In genomic region chr2:50318147-50318546, GRCh38 we compare ENCODE assay signal across 16 cellular contexts.
A peak's percentile ranks its signal among the peaks of the same experiment; 100 is the strongest.
DNase-seq lines count a peak whose midpoint lies in the region; ATAC-seq and TF ChIP-seq lines count a peak whose summit lies in the region.
"Had no signal": no experiment of that assay in that cellular context is flagged by ENCODE, and none has a peak within 500 bp of the region (broad histone marks: within the 10 kb centered on the region; RNA-seq: fewer than 3 reads in every experiment).

No MANE protein-coding gene starts in this region.

- no peak overlapping the region for H3K27ac ChIP-seq in SK-N-SH (ENCODE audit: low read depth in 2 of 2, low read length in 1 of 2)
- no peak overlapping the region for H3K27ac ChIP-seq in WERI-Rb-1
- H3K27ac ChIP-seq: BLaER1 had no signal

- WGBS in SK-N-SH (ENCODE audit: low lambda C conversion rate), result 48% methylated on average over 2 of the region's 2 CpGs

- no peaks in the 10 kb centered on the region for H3K9me3 ChIP-seq in SK-N-SH
- H3K9me3 ChIP-seq in WERI-Rb-1 (ENCODE audit: severe bottlenecking), result no peaks in the 10 kb centered on the region
- H3K9me3 ChIP-seq: BLaER1 had no signal

- no peak overlapping the region for H2AFZ ChIP-seq in SK-N-SH (ENCODE audit: low read depth)

- H4K20me1 ChIP-seq in SK-N-SH (ENCODE audit: insufficient read depth), result no peaks in the 10 kb centered on the region
- H4K20me1 ChIP-seq: BLaER1 had no signal

- H3K4me2 ChIP-seq in SK-N-SH, result no peak overlapping the region
- H3K4me2 ChIP-seq: BLaER1 had no signal

- no peak for TF ChIP-seq RAD21 in SK-N-SH (IDR thresholded peaks at IDR 0.05; ENCODE audit: low read length)

- TF ChIP-seq CTCF in SK-N-SH (IDR thresholded peaks at IDR 0.05) (no peak), WERI-Rb-1 (IDR thresholded peaks at IDR 0.05; ENCODE audit: low read depth, low read length) (peak; percentile 16; the same call in 1 of the 2 replicates), retinal pigment epithelial cell (conservative IDR thresholded peaks at IDR 0.05; ENCODE audit: low read depth, low read length) (peak; percentile 5)

- H3K4me3 ChIP-seq in SK-N-SH (ENCODE audit: low read depth in 2 of 2, low read length in 1 of 2), result no peak overlapping the region
- H3K4me3 ChIP-seq in WERI-Rb-1 (ENCODE audit: low read depth, low read length), result no peak overlapping the region
- no peak overlapping the region for H3K4me3 ChIP-seq in retinal pigment epithelial cell (ENCODE audit: low read length)
- H3K4me3 ChIP-seq: BLaER1 had no signal

- H3K4me1 ChIP-seq in SK-N-SH (ENCODE audit: control insufficient read depth in 1 of 2, insufficient read depth in 2 of 2, low read depth in 1 of 2, low read length in 1 of 2), result no peaks in the 10 kb centered on the region

- H3K9me2 ChIP-seq in SK-N-SH, result no peaks in the 10 kb centered on the region

- H3K9ac ChIP-seq in SK-N-SH, result no peak overlapping the region
- H3K9ac ChIP-seq: BLaER1 had no signal

- no peaks in the 10 kb centered on the region for H3K4me1 Mint-ChIP-seq in activated naive CD8-positive, alpha-beta T cell treated with anti-CD3 and anti-CD28 coated beads for 36 hours

- H3K4me3 Mint-ChIP-seq in activated naive CD8-positive, alpha-beta T cell treated with anti-CD3 and anti-CD28 coated beads for 36 hours, result no peak overlapping the region

- no peak for TF ChIP-seq EP300 in SK-N-SH (IDR thresholded peaks at IDR 0.05; ENCODE audit: borderline replicate concordance in 1 of 2, low read depth in 1 of 2, low read length in 1 of 2)

- CTCF ChIA-PET in SK-N-SH (lab: Yijun Ruan, JAX), result no interaction called here

- no peaks in the 10 kb centered on the region for H3K79me2 ChIP-seq in SK-N-SH (ENCODE audit: insufficient read depth)

- 0 out of 3 replicates have a peak, but pooled peaks have one; percentile 21 for ATAC-seq in SK-N-SH treated with all-trans-retinoic acid at 6 μM for 48 hours
- peak; percentile 52 for ATAC-seq in HG02938 (IDR thresholded peaks at IDR 0.05; ENCODE audit: unreplicated experiment)

- H3K27me3 Mint-ChIP-seq in activated naive CD8-positive, alpha-beta T cell treated with anti-CD3 and anti-CD28 coated beads for 36 hours, result no peaks in the 10 kb centered on the region

- no peaks in the 10 kb centered on the region for H3K36me3 Mint-ChIP-seq in activated naive CD8-positive, alpha-beta T cell treated with anti-CD3 and anti-CD28 coated beads for 36 hours

- H3K27me3 ChIP-seq in SK-N-SH (ENCODE audit: insufficient read depth), result no peaks in the 10 kb centered on the region
- no peaks in the 10 kb centered on the region for H3K27me3 ChIP-seq in WERI-Rb-1 (ENCODE audit: insufficient read depth, low read depth, severe bottlenecking)
- H3K27me3 ChIP-seq: BLaER1 had no signal

- DNase-seq in SK-N-SH (no peak), WERI-Rb-1 (no peak), retinal pigment epithelial cell (ENCODE audit: low read depth) (no peak), NCI-H82 (lab: John Stamatoyannopoulos, UW) (no peak)
- no peak for DNase-seq in effector CD4-positive, alpha-beta T cell
- DNase-seq in activated naive CD8-positive, alpha-beta T cell treated with anti-CD3 and anti-CD28 coated beads for 36 hours, result no peak
- DNase-seq: 8988T, GF-D8, KBM-7, NCI-H1092 treated with DMSO at 0.1 percent for 48 hours, NCI-H1694 treated with DMSO at 0.1 percent for 48 hours, NCI-H226, SHP77 treated with DMSO at 0.1 percent for 48 hours had no signal

- POLR2A ChIA-PET in SK-N-SH (lab: Yijun Ruan, JAX), result no interaction called here

- no peak overlapping the region for H3K27ac Mint-ChIP-seq in activated naive CD8-positive, alpha-beta T cell treated with anti-CD3 and anti-CD28 coated beads for 36 hours

- H3F3A ChIP-seq in SK-N-SH (replicated peaks; ENCODE audit: insufficient read depth), result no peaks in the 10 kb centered on the region

- H3K36me3 ChIP-seq in SK-N-SH (replicated peaks in 1 of 2; ENCODE audit: control insufficient read depth in 1 of 2, insufficient read depth in 2 of 2, low read length in 1 of 2) (no peaks in the 10 kb centered on the region), WERI-Rb-1 (no peaks in the 10 kb centered on the region)
- H3K36me3 ChIP-seq: BLaER1 had no signal

- H3K9me3 Mint-ChIP-seq in activated naive CD8-positive, alpha-beta T cell treated with anti-CD3 and anti-CD28 coated beads for 36 hours, result peaks cover 5% of the 10 kb centered on the region

TF ChIP-seq in SK-N-SH treated with all-trans-retinoic acid at 6 μM for 48 hours, 23 proteins besides CTCF, POLR2A, EP300 and RAD21 (continues in another document):
- no peak for TF ChIP-seq POU6F1 (CRISPR knock-in tag; IDR thresholded peaks at IDR 0.05; ENCODE audit: borderline replicate concordance, low read depth)
- no peak for TF ChIP-seq ZNF70 (CRISPR knock-in tag; IDR thresholded peaks at IDR 0.05)
- TF ChIP-seq ZFP30 (CRISPR knock-in tag; IDR thresholded peaks at IDR 0.05), result no peak
- no peak for TF ChIP-seq CSDC2 (CRISPR knock-in tag; IDR thresholded peaks at IDR 0.05)
- no peak for TF ChIP-seq BACH2 (CRISPR knock-in tag; IDR thresholded peaks at IDR 0.05; ENCODE audit: borderline replicate concordance)
- no peak for TF ChIP-seq TCF4 (CRISPR knock-in tag; IDR thresholded peaks at IDR 0.05; ENCODE audit: borderline replicate concordance)
- TF ChIP-seq ESRRG (CRISPR knock-in tag; IDR thresholded peaks at IDR 0.05), result no peak
- TF ChIP-seq ISL1 (CRISPR knock-in tag; IDR thresholded peaks at IDR 0.05), result no peak
- no peak for TF ChIP-seq PPARA (CRISPR knock-in tag; IDR thresholded peaks at IDR 0.05; ENCODE audit: borderline replicate concordance)
- no peak for TF ChIP-seq ZFP3 (CRISPR knock-in tag; IDR thresholded peaks at IDR 0.05)

TF ChIP-seq in SK-N-SH, 30 proteins besides CTCF, POLR2A, EP300 and RAD21:
- TF ChIP-seq REST (IDR thresholded peaks at IDR 0.05; ENCODE audit: low read depth, low read length), result no peak
- no peak for TF ChIP-seq MXI1 (IDR thresholded peaks at IDR 0.05; ENCODE audit: low read depth, low read length)
- TF ChIP-seq POLR2AphosphoS5 (IDR thresholded peaks at IDR 0.05; ENCODE audit: low read depth, low read length), result no peak
- TF ChIP-seq TCF12 (IDR thresholded peaks at IDR 0.05), result no peak
- TF ChIP-seq MAX (IDR thresholded peaks at IDR 0.05; ENCODE audit: low read depth), result no peak
- TF ChIP-seq YY1 (IDR thresholded peaks at IDR 0.05; ENCODE audit: low read depth), result no peak
- TF ChIP-seq TEAD4 (IDR thresholded peaks at IDR 0.05; ENCODE audit: borderline replicate concordance, insufficient read depth), result no peak
- no peak for TF ChIP-seq JUND (IDR thresholded peaks at IDR 0.05)
- no peak for TF ChIP-seq PBX3 (IDR thresholded peaks at IDR 0.05)
- TF ChIP-seq GABPA (IDR thresholded peaks at IDR 0.05; ENCODE audit: low read depth), result no peak
- no peak for TF ChIP-seq FOXM1 (IDR thresholded peaks at IDR 0.05; ENCODE audit: low read depth)
- TF ChIP-seq ELF1 (IDR thresholded peaks at IDR 0.05), result no peak
- no peak for TF ChIP-seq RFX5 (IDR thresholded peaks at IDR 0.05; ENCODE audit: low read length)
- TF ChIP-seq SMC3 (IDR thresholded peaks at IDR 0.05; ENCODE audit: low read depth, low read length), result no peak
